ENCODE assay signal across 10 cellular contexts in genomic region chr13:30388401-30389283, GRCh38. TPM values are rescaled to one million over a fixed set of nuclear protein-coding genes. Genes with fewer than 3 reads are reported as not detected.
A peak's percentile ranks its signal among the peaks of the same experiment; 100 is the strongest.
DNase-seq lines count a peak whose midpoint lies in the region; ATAC-seq, FAIRE-seq and TF ChIP-seq lines count a peak whose summit lies in the region.
"Had no signal": no experiment of that assay in that cellular context is flagged by ENCODE, and none has a peak within 500 bp of the region (broad histone marks: within the 10 kb centered on the region; RNA-seq: fewer than 3 reads in every experiment).

No MANE protein-coding gene starts in this region.

- H3K4me3 ChIP-seq in BLaER1 treated with 17β-estradiol and CSF1 and Interleukin-3, amounts not matched to agents 10 nM and 100 nM = peak overlapping the region in 1 of 10 experiments; percentile 3; a peak in 1 of 20 replicates
- H3K4me3 ChIP-seq in Jurkat, Clone E6-1 (ENCODE audit: low read length) = peak overlapping the region; percentile 45
- H3K4me3 ChIP-seq in bronchial epithelial cell (ENCODE audit: low read depth, low read length) (no peak overlapping the region), SK-N-SH (ENCODE audit: low read depth in 2 of 2, low read length in 1 of 2) (no peak overlapping the region)
- H3K4me3 ChIP-seq in naive thymus-derived CD4-positive, alpha-beta T cell (ENCODE audit: low read length) = peak overlapping the region; percentile 41

- TF ChIP-seq CTCF in bronchial epithelial cell (IDR thresholded peaks at IDR 0.05; ENCODE audit: insufficient read depth, low read length, severe bottlenecking) (no peak), SK-N-SH (IDR thresholded peaks at IDR 0.05) (no peak)

- no peak for DNase-seq in Jurkat, Clone E6-1 (ENCODE audit: low read depth, low spot score)
- DNase-seq in bronchial epithelial cell (ENCODE audit: low read depth) (peak; percentile 70), DMS153 (lab: John Stamatoyannopoulos, UW) (no peak), NCI-H69 (lab: John Stamatoyannopoulos, UW) (no peak), NCI-H524 treated with DMSO at 0.1 percent for 48 hours (lab: John Stamatoyannopoulos, UW) (no peak), SK-N-SH (no peak)
- DNase-seq in naive thymus-derived CD4-positive, alpha-beta T cell = no peak

- ATAC-seq in naive thymus-derived CD4-positive, alpha-beta T cell = peak; percentile 13

- CTCF ChIA-PET in naive thymus-derived CD4-positive, alpha-beta T cell (lab: Charles Lee) = interaction anchor here (0.7 to 2.5 kb wide), 8 partner anchors 10 to 256 kb away, joined by 3 to 19 read pairs (median 5); no protein-coding TSS in a partner anchor
- CTCF ChIA-PET in SK-N-SH (lab: Yijun Ruan, JAX) = no interaction called here

- peak overlapping the region in 9 of 11 experiments; percentile 23 to 79 (median 59); a peak in 15 of 22 replicates for H3K9ac ChIP-seq in BLaER1 treated with 17β-estradiol and CSF1 and Interleukin-3, amounts not matched to agents 10 nM and 100 nM
- no peak overlapping the region for H3K9ac ChIP-seq in SK-N-SH

- peak overlapping the region; percentile 68 to 95 (median 90) for H3K27ac Mint-ChIP-seq in naive thymus-derived CD4-positive, alpha-beta T cell

- H2AFZ ChIP-seq in SK-N-SH (ENCODE audit: low read depth) = no peak overlapping the region

- H3K27me3 ChIP-seq in BLaER1 treated with 17β-estradiol and CSF1 and Interleukin-3, amounts not matched to agents 10 nM and 100 nM = no peaks in the 10 kb centered on the region
- H3K27me3 ChIP-seq in bronchial epithelial cell (ENCODE audit: control insufficient read depth, insufficient read depth, low read length) (no peaks in the 10 kb centered on the region), SK-N-SH (ENCODE audit: insufficient read depth) (no peaks in the 10 kb centered on the region)
- no peaks in the 10 kb centered on the region for H3K27me3 ChIP-seq in naive thymus-derived CD4-positive, alpha-beta T cell (ENCODE audit: control insufficient read depth in 2 of 2, insufficient read depth in 2 of 2, low read length in 2 of 2)

- no peak for TF ChIP-seq RAD21 in SK-N-SH (IDR thresholded peaks at IDR 0.05; ENCODE audit: low read length)

- H3K4me1 Mint-ChIP-seq in naive thymus-derived CD4-positive, alpha-beta T cell = peaks cover 26 to 68% (median 57%) of the 10 kb centered on the region in 7 donors

- FAIRE-seq in bronchial epithelial cell (lab: Jason Lieb, UNC) = no peak

- H3K36me3 Mint-ChIP-seq in naive thymus-derived CD4-positive, alpha-beta T cell = peaks cover 0 to under 1% (median 0%) of the 10 kb centered on the region in 5 donors

- peak overlapping the region in 9 of 11 experiments; percentile 26 to 94 (median 66); a peak in 18 of 22 replicates for H3K27ac ChIP-seq in BLaER1 treated with 17β-estradiol and CSF1 and Interleukin-3, amounts not matched to agents 10 nM and 100 nM
- H3K27ac ChIP-seq in naive thymus-derived CD4-positive, alpha-beta T cell (ENCODE audit: low read depth, low read length) = peak overlapping the region; percentile 51
- no peak overlapping the region for H3K27ac ChIP-seq in SK-N-SH (ENCODE audit: low read depth in 2 of 2, low read length in 1 of 2)

- H3K9me3 Mint-ChIP-seq in naive thymus-derived CD4-positive, alpha-beta T cell = peaks cover 0 to under 1% (median 0%) of the 10 kb centered on the region in 11 donors

- H3K4me3 Mint-ChIP-seq in naive thymus-derived CD4-positive, alpha-beta T cell = peak overlapping the region; percentile 67 to 93 (median 78)

- H3K4me2 ChIP-seq in BLaER1 treated with 17β-estradiol and CSF1 and Interleukin-3, amounts not matched to agents 10 nM and 100 nM = peak overlapping the region; percentile 63 to 82 (median 77)
- no peak overlapping the region for H3K4me2 ChIP-seq in SK-N-SH

- H3K9me3 ChIP-seq in BLaER1 treated with 17β-estradiol and CSF1 and Interleukin-3, amounts not matched to agents 10 nM and 100 nM (replicated peaks in 1 of 11) = no peaks in the 10 kb centered on the region
- H3K9me3 ChIP-seq in naive thymus-derived CD4-positive, alpha-beta T cell (ENCODE audit: control insufficient read depth in 2 of 3, low read length in 3 of 3) = no peaks in the 10 kb centered on the region
- no peaks in the 10 kb centered on the region for H3K9me3 ChIP-seq in SK-N-SH

- H4K20me1 ChIP-seq in BLaER1 treated with 17β-estradiol and CSF1 and Interleukin-3, amounts not matched to agents 10 nM and 100 nM = no peaks in the 10 kb centered on the region
- H4K20me1 ChIP-seq in SK-N-SH (ENCODE audit: insufficient read depth) = no peaks in the 10 kb centered on the region

- WGBS in SK-N-SH (ENCODE audit: low lambda C conversion rate) = 85% methylated on average over 15 of the region's 15 CpGs

- TF ChIP-seq EP300 in SK-N-SH (IDR thresholded peaks at IDR 0.05; ENCODE audit: borderline replicate concordance in 1 of 2, low read depth in 1 of 2, low read length in 1 of 2) = no peak

- H3K36me3 ChIP-seq in BLaER1 treated with 17β-estradiol and CSF1 and Interleukin-3, amounts not matched to agents 10 nM and 100 nM = no peaks in the 10 kb centered on the region
- H3K36me3 ChIP-seq in bronchial epithelial cell (ENCODE audit: control insufficient read depth, insufficient read depth, low read length) (no peaks in the 10 kb centered on the region), SK-N-SH (replicated peaks in 1 of 2; ENCODE audit: control insufficient read depth in 1 of 2, insufficient read depth in 2 of 2, low read length in 1 of 2) (no peaks in the 10 kb centered on the region)
- H3K36me3 ChIP-seq in naive thymus-derived CD4-positive, alpha-beta T cell (ENCODE audit: control insufficient read depth in 2 of 3, insufficient read depth in 3 of 3, low read length in 3 of 3) = no peaks in the 10 kb centered on the region

- H3K4me1 ChIP-seq in BLaER1 treated with 17β-estradiol and CSF1 and Interleukin-3, amounts not matched to agents 10 nM and 100 nM = peaks cover 21 to 60% (median 34%) of the 10 kb centered on the region in 10 experiments
- H3K4me1 ChIP-seq in naive thymus-derived CD4-positive, alpha-beta T cell (ENCODE audit: control insufficient read depth in 2 of 2, insufficient read depth in 2 of 2, low read length in 2 of 2) = peaks cover 6 to 40% of the 10 kb centered on the region in 2 donors
- H3K4me1 ChIP-seq in SK-N-SH (ENCODE audit: control insufficient read depth in 1 of 2, insufficient read depth in 2 of 2, low read depth in 1 of 2, low read length in 1 of 2) = no peaks in the 10 kb centered on the region; a peak in 1 of 4 replicates

- no peaks in the 10 kb centered on the region for H3F3A ChIP-seq in SK-N-SH (replicated peaks; ENCODE audit: insufficient read depth)

- intact Hi-C loops in naive thymus-derived CD4-positive, alpha-beta T cell (cut with micrococcal nuclease) = loop anchor here (1.0 to 2.0 kb wide), 5 partner anchors 11 to 73 kb away; no protein-coding TSS in a partner anchor

- no peaks in the 10 kb centered on the region for H3K79me2 ChIP-seq in SK-N-SH (ENCODE audit: insufficient read depth)

- POLR2A ChIA-PET in naive thymus-derived CD4-positive, alpha-beta T cell (lab: Charles Lee) = interaction anchor here (0.6 to 10.4 kb wide), 13 partner anchors 6 to 609 kb away, joined by 3 to 281 read pairs (median 4); partner anchors contain the start of genes KATNAL1 and USPL1
- POLR2A ChIA-PET in SK-N-SH (lab: Yijun Ruan, JAX) = no interaction called here

- H3K9me2 ChIP-seq in SK-N-SH = no peaks in the 10 kb centered on the region

- H3K27me3 Mint-ChIP-seq in naive thymus-derived CD4-positive, alpha-beta T cell = no peaks in the 10 kb centered on the region

TF ChIP-seq in SK-N-SH, 30 proteins besides CTCF, POLR2A, EP300 and RAD21 (continues in another document):
- TF ChIP-seq FOXJ3 (CRISPR knock-in tag; IDR thresholded peaks at IDR 0.05) (no peak), YY1 (IDR thresholded peaks at IDR 0.05; ENCODE audit: low read depth) (no peak), TEAD4 (IDR thresholded peaks at IDR 0.05; ENCODE audit: borderline replicate concordance, insufficient read depth) (no peak), JUND (IDR thresholded peaks at IDR 0.05) (no peak), GATA2 (CRISPR knock-in tag; IDR thresholded peaks at IDR 0.05) (no peak), IRF3 (IDR thresholded peaks at IDR 0.05; ENCODE audit: low read depth, low read length) (no peak), SIN3A (IDR thresholded peaks at IDR 0.05; ENCODE audit: borderline replicate concordance, low read depth, low read length) (no peak), NRF1 (IDR thresholded peaks at IDR 0.05; ENCODE audit: low read depth, low read length) (no peak), USF1 (IDR thresholded peaks at IDR 0.05; ENCODE audit: borderline replicate concordance, low read depth) (no peak), FOSL2 (IDR thresholded peaks at IDR 0.05; ENCODE audit: borderline replicate concordance, low read depth) (no peak), MAX (IDR thresholded peaks at IDR 0.05; ENCODE audit: low read depth) (no peak), POLR2AphosphoS5 (IDR thresholded peaks at IDR 0.05; ENCODE audit: low read depth, low read length) (no peak), SMC3 (IDR thresholded peaks at IDR 0.05; ENCODE audit: low read depth, low read length) (no peak), NFIC (IDR thresholded peaks at IDR 0.05; ENCODE audit: borderline replicate concordance) (no peak)

RNA-seq across cellular contexts. Expression of gene UBE2L5, which starts 33.7 kb away (rescaled TPM):
- 4.1 TPM for polyA plus RNA-seq in Jurkat, Clone E6-1 (2012; ENCODE audit: insufficient read depth, insufficient read length)
- total RNA-seq in bronchial epithelial cell = not detected in 2 replicates
- not detected for total RNA-seq in naive thymus-derived CD4-positive, alpha-beta T cell
- under 1 TPM in 1 of 2 donors, not detected in 1; 0.14 TPM for polyA plus RNA-seq in naive thymus-derived CD4-positive, alpha-beta T cell
- 0.02 and 0.15 TPM in 2 replicates for polyA plus RNA-seq in SK-N-SH (2012; rRNA removed)
- 0.10 and 0.15 TPM in 2 replicates for polyA plus RNA-seq in SK-N-SH (2012; cell fraction: cytosol; rRNA removed)
- polyA plus RNA-seq in SK-N-SH (2012; cell fraction: nucleus; rRNA removed) = 0.18 and 0.33 TPM in 2 replicates
- total RNA-seq: kidney epithelial cell, SK-MEL-5 had no signal

Comparison
In these comparisons a context has a peak if more than half of its experiments do, and no peak if none do; other contexts are left out.
1. H3K27ac ChIP-seq: peak in BLaER1 treated with 17β-estradiol and CSF1 and Interleukin-3, amounts not matched to agents 10 nM and 100 nM (9 of 11) and naive thymus-derived CD4-positive, alpha-beta T cell (single experiment); none in SK-N-SH (0 of 2).
2. H3K4me3 ChIP-seq: peak in Jurkat, Clone E6-1 (single experiment) and naive thymus-derived CD4-positive, alpha-beta T cell (single experiment); none in bronchial epithelial cell (single experiment) and SK-N-SH (0 of 2).